ENCODE assay signal across 8 cellular contexts in the genomic region with DNA sequence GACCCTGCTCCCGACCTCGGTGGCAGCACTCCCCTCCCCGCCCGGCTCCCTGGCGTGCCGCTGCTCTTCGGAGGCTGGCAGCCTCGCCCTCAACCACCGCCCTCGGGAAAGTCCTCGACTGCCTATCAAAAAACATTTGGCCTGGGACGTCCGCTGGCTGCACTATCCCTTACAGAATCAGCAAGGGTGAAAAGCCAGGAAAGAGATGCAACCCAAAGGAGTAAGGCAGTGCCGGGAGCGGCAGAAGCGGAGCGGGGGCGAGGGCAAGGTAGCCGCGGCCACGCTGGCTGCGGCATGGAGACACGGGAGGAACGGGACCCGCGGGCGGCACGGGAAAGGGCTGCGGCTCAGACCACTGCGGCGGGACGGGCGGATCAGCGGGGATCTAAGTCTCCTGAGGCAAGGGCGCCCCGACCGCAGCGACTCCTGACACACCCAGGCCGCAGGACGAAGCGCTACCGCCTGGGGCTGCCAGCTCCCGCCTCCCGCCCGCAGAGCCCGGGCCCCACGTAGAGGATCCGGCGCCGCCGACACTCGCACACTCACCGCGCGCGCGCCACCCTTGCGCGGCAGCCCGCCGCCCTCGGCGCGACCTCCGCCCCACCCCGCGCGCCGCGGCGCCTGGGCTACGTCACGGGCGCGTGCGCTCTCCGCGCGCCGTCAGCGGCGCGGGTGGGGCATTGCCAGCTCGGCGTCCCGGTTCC. TPM values are rescaled to one million over a fixed set of nuclear protein-coding genes. Genes with fewer than 3 reads are reported as not detected.
DNase-seq lines count a peak whose midpoint lies in the region; ATAC-seq and TF ChIP-seq lines count a peak whose summit lies in the region.

TSS of gene BBOF1 (plus strand) at position 646 of the 704 bp plus-strand sequence. CDS start 130 bp downstream, outside the sequence.
A gene with protein sequence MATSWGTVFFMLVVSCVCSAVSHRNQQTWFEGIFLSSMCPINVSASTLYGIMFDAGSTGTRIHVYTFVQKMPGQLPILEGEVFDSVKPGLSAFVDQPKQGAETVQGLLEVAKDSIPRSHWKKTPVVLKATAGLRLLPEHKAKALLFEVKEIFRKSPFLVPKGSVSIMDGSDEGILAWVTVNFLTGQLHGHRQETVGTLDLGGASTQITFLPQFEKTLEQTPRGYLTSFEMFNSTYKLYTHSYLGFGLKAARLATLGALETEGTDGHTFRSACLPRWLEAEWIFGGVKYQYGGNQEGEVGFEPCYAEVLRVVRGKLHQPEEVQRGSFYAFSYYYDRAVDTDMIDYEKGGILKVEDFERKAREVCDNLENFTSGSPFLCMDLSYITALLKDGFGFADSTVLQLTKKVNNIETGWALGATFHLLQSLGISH (minus strand): TSS at position 585 of the 704 bp plus-strand sequence. CDS start 31,186 bp downstream, outside the sequence.

- no peaks in the 10 kb centered on the region for H3F3A ChIP-seq in GM23338 (replicated peaks; ENCODE audit: low read depth)

- H3K27me3 ChIP-seq in DND-41 (ENCODE audit: insufficient read depth, low read length, poor library complexity) (no peaks in the 10 kb centered on the region), GM23338 (ENCODE audit: insufficient read depth) (peaks cover 9% of the 10 kb centered on the region)

- H3K9ac ChIP-seq in DND-41 (ENCODE audit: low read depth, low read length): peak within 1 kb of the TSS; percentile 94

- H3K4me1 ChIP-seq in DND-41 (ENCODE audit: insufficient read depth, low read length) (peaks cover 20% of the 10 kb centered on the region), GM23338 (ENCODE audit: insufficient read depth) (no peaks in the 10 kb centered on the region; the same call in 1 of the 2 replicates)

- no peaks in the 10 kb centered on the region for H3K9me3 ChIP-seq in DND-41 (ENCODE audit: insufficient read depth, low read length, severe bottlenecking)

- TF ChIP-seq CTCF in DND-41 (IDR thresholded peaks at IDR 0.05; ENCODE audit: borderline replicate concordance, extremely low read depth, low read length, poor library complexity, severe bottlenecking): peak; percentile 2
- TF ChIP-seq CTCF in GM23338 (conservative IDR thresholded peaks at IDR 0.05; ENCODE audit: low read depth in 2 of 2): no peak
- no peak for TF ChIP-seq CTCF in neural crest cell (conservative IDR thresholded peaks at IDR 0.05)

- H3K79me2 ChIP-seq in DND-41 (ENCODE audit: insufficient read depth, low read length): peaks cover 7% of the 10 kb centered on the region
- H3K79me2 ChIP-seq in GM23338 (replicated peaks; ENCODE audit: insufficient read depth): no peaks in the 10 kb centered on the region

- H3K27ac ChIP-seq in DND-41 (ENCODE audit: low read length): peak within 1 kb of the TSS; percentile 88
- H3K27ac ChIP-seq in GM23338 (ENCODE audit: low read depth): no peak within 1 kb of the TSS

- H3K4me3 Mint-ChIP-seq in GM23338 (peak within 1 kb of the TSS; percentile 90), neural crest cell (peak within 1 kb of the TSS; percentile 94)
- H3K4me3 Mint-ChIP-seq in stimulated activated naive CD8-positive, alpha-beta T cell treated with anti-CD3 and anti-CD28 coated beads, Interleukin-15, amount 100 ng/mL, for 72 hours: peak within 1 kb of the TSS; percentile 91 to 97

- H3K36me3 ChIP-seq in DND-41 (ENCODE audit: insufficient read depth, low read length): peaks cover 5% of the 10 kb centered on the region
- H3K36me3 ChIP-seq in GM23338 (ENCODE audit: insufficient read depth): no peaks in the 10 kb centered on the region

- no peaks in the 10 kb centered on the region for H3K36me3 Mint-ChIP-seq in GM23338 (ENCODE audit: low read depth)
- H3K36me3 Mint-ChIP-seq in neural crest cell (ENCODE audit: low read depth): no peaks in the 10 kb centered on the region

- H3K9me2 ChIP-seq in GM23338 (ENCODE audit: insufficient read depth): no peaks in the 10 kb centered on the region

- no peak within 1 kb of the TSS for H3K27ac Mint-ChIP-seq in GM23338
- H3K27ac Mint-ChIP-seq in neural crest cell (ENCODE audit: unreplicated experiment): peak within 1 kb of the TSS; percentile 63
- peak within 1 kb of the TSS; percentile 95 to 99 for H3K27ac Mint-ChIP-seq in stimulated activated naive CD8-positive, alpha-beta T cell treated with anti-CD3 and anti-CD28 coated beads, Interleukin-15, amount 100 ng/mL, for 72 hours

- TF ChIP-seq POLR2A in Raji (IDR thresholded peaks at IDR 0.05; ENCODE audit: insufficient read depth, low read depth, low read length): peak; percentile 90

- H4K20me1 ChIP-seq in DND-41 (ENCODE audit: insufficient read depth, low read length) (no peaks in the 10 kb centered on the region), GM23338 (replicated peaks; ENCODE audit: insufficient read depth) (no peaks in the 10 kb centered on the region)

- H3K27me3 Mint-ChIP-seq in GM23338 (ENCODE audit: insufficient read depth, low read depth, poor library complexity) (peaks cover 14% of the 10 kb centered on the region), neural crest cell (ENCODE audit: low read depth) (no peaks in the 10 kb centered on the region)
- no peaks in the 10 kb centered on the region for H3K27me3 Mint-ChIP-seq in stimulated activated naive CD8-positive, alpha-beta T cell treated with anti-CD3 and anti-CD28 coated beads, Interleukin-15, amount 100 ng/mL, for 72 hours

- H3K4me1 Mint-ChIP-seq in GM23338 (no peaks in the 10 kb centered on the region; the same call in 2 of the 3 replicates), neural crest cell (peaks cover 20% of the 10 kb centered on the region)
- peaks cover 18% of the 10 kb centered on the region for H3K4me1 Mint-ChIP-seq in stimulated activated naive CD8-positive, alpha-beta T cell treated with anti-CD3 and anti-CD28 coated beads, Interleukin-15, amount 100 ng/mL, for 72 hours

- no peaks in the 10 kb centered on the region for H3K9me3 Mint-ChIP-seq in GM23338
- no peaks in the 10 kb centered on the region for H3K9me3 Mint-ChIP-seq in neural crest cell
- H3K9me3 Mint-ChIP-seq in stimulated activated naive CD8-positive, alpha-beta T cell treated with anti-CD3 and anti-CD28 coated beads, Interleukin-15, amount 100 ng/mL, for 72 hours: no peaks in the 10 kb centered on the region

- DNase-seq in DND-41: peak; percentile 82
- peak; percentile 76 for DNase-seq in GM23338 (ENCODE audit: low spot score)
- peak; percentile 84 for DNase-seq in LHCN-M2 (ENCODE audit: low read depth)
- peak; percentile 94 for DNase-seq in activated effector memory CD4-positive, alpha-beta T cell treated with anti-CD3 and anti-CD28 coated beads, Interleukin-2, amount 50 U/mL, for 16 hours
- DNase-seq in fibroblast of the conjunctiva (ENCODE audit: low read depth): peak; percentile 49
- peak; percentile 73 for DNase-seq in neural crest cell (ENCODE audit: low read depth, low spot score)
- DNase-seq in stimulated activated naive CD8-positive, alpha-beta T cell treated with anti-CD3 and anti-CD28 coated beads, Interleukin-15, amount 100 ng/mL, for 72 hours: peak; percentile 80 to 81

- H3K4me3 ChIP-seq in DND-41 (ENCODE audit: low read depth in 1 of 2, low read length in 2 of 2) (peak within 1 kb of the TSS; percentile 93 to 99), GM23338 (peak within 1 kb of the TSS; percentile 93)

- H2AFZ ChIP-seq in DND-41 (ENCODE audit: low read depth, low read length) (peak within 1 kb of the TSS; percentile 100), GM23338 (peak within 1 kb of the TSS; percentile 99)

- peak; percentile 89 for ATAC-seq in DND-41 (ENCODE audit: insufficient read depth, low read depth)
- peak; percentile 82 for ATAC-seq in GM23338
- peak; percentile 98 for ATAC-seq in stimulated activated naive CD8-positive, alpha-beta T cell treated with anti-CD3 and anti-CD28 coated beads, Interleukin-15, amount 100 ng/mL, for 72 hours

- peak within 1 kb of the TSS; percentile 96 for H3K4me2 ChIP-seq in DND-41 (ENCODE audit: insufficient read depth, low read length)
- H3K4me2 ChIP-seq in GM23338: peak within 1 kb of the TSS; percentile 98

TF ChIP-seq in GM23338, 12 proteins besides CTCF, POLR2A, EP300 and RAD21 (continues in another document):
- TF ChIP-seq EZH2phosphoT487 (IDR thresholded peaks at IDR 0.05; ENCODE audit: unreplicated experiment): no peak
- no peak for TF ChIP-seq ZNF331 (CRISPR knock-in tag; IDR thresholded peaks at IDR 0.05; ENCODE audit: low read depth)
- peak; percentile 62 for TF ChIP-seq POLR2AphosphoS5 (IDR thresholded peaks at IDR 0.05; ENCODE audit: low read depth)
- TF ChIP-seq EZH2 (IDR thresholded peaks at IDR 0.05; ENCODE audit: low read depth, unreplicated experiment): no peak
- no peak for TF ChIP-seq NANOG (IDR thresholded peaks at IDR 0.05; ENCODE audit: borderline replicate concordance)

RNA-seq across cellular contexts. Expression of gene BBOF1, which starts in this region (rescaled TPM):
- 0.24 TPM in 1 of 2 replicates, not detected in the other for total RNA-seq in GM23338 (2014; rRNA removed; shearing (Covaris generic))
- 0.40 and 0.53 TPM in 2 replicates for polyA plus RNA-seq in GM23338 (2016; fragmentation: Nextera tagmentation; extraction: Ambion mirVana)
- 4.9 and 8.6 TPM in 2 replicates for total RNA-seq in LHCN-M2 (2014; rRNA removed)
- polyA plus RNA-seq in LHCN-M2 (2012): 3.9 TPM
- 2.7 and 3.1 TPM in 2 replicates for total RNA-seq in neural crest cell

RNA-seq across cellular contexts. Expression of the second gene that starts in this region (rescaled TPM):
- 5.5 and 7.9 TPM in 2 replicates for total RNA-seq in GM23338 (2014; rRNA removed; shearing (Covaris generic))
- 3.5 and 4.6 TPM in 2 replicates for polyA plus RNA-seq in GM23338 (2016; fragmentation: Nextera tagmentation; extraction: Ambion mirVana)
- total RNA-seq in LHCN-M2 (2014; rRNA removed) (8.3 and 11.8 TPM in 2 replicates), neural crest cell (9.5 and 9.7 TPM in 2 replicates)
- polyA plus RNA-seq in LHCN-M2 (2012): 4.2 TPM
